In the genomic region with DNA sequence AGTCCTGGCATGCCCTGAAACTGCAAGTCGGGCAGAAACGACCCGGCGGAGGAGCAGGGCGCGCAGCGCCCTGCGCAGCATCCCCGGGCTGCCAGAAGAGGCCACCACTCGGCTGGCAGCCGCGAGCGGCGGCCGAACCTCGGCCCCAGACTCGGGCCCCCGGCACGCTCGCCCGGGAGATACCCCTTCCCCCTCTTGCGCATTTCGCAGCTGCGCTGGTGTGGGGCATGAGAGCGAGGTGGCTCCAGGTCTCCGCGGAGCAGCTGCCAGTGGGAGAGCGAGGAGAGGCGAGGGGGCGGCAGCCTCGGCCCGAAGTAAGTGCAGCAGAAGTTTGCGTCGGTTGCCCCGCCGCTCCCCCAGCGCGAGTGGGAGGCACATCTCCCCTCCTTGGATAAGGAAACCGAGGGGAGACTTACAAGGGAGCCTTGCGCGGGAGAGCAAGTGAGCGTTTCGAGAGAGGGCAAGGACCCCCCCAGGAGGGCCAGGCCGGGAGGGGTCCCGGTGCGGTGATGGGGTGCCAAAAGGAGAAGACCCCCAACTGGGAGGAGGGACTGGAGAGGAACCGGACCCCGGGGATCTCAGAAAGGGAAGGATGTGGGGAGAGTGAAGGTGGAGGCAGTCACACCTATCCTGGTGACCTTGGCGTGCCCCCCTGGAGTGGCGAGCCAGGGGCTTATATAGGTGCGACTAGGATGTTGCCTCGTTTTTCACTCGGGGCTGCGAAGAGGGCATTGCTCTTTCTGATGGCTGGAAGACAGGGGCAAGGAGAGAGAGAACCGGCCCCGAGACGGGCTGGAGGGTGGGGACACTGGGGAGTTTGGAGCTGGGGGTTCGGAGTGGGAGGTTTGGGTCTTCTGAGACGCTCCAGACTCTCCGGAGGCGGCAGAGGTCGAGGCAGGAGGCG, we compare ENCODE assay signal across 10 cellular contexts.
DNase-seq lines count a peak whose midpoint lies in the region; ATAC-seq, FAIRE-seq and TF ChIP-seq lines count a peak whose summit lies in the region.
"Had no signal": no experiment of that assay in that cellular context is flagged by ENCODE, and none has a peak within 500 bp of the region (broad histone marks: within the 10 kb centered on the region; RNA-seq: fewer than 3 reads in every experiment).

No MANE protein-coding gene starts in this region.

- no peak overlapping the region for H2AK5ac ChIP-seq in H9 (ENCODE audit: insufficient read length, low read length)

- no peak overlapping the region for H2BK5ac ChIP-seq in H9 (ENCODE audit: insufficient read length, low read length)

- H3K56ac ChIP-seq in H9 (ENCODE audit: insufficient read length, low read depth, low read length): no peak overlapping the region

- intact Hi-C loops in kidney (cut with DNase I): no loop called here

- H3K9me3 ChIP-seq in H9 (ENCODE audit: control insufficient read depth, low read depth, low read length) (no peaks in the 10 kb centered on the region), T-helper 17 cell (ENCODE audit: control insufficient read depth, low read length, poor library complexity, severe bottlenecking) (no peaks in the 10 kb centered on the region), iPS-18a (ENCODE audit: control insufficient read depth, low read depth, low read length) (no peaks in the 10 kb centered on the region), skeletal muscle tissue (ENCODE audit: control insufficient read depth in 3 of 3, low read length in 3 of 3) (no peaks in the 10 kb centered on the region), kidney (ENCODE audit: control insufficient read depth in 1 of 2, low read length in 2 of 2) (no peaks in the 10 kb centered on the region)

- no peak overlapping the region for H3T11ph ChIP-seq in H9 (ENCODE audit: low read length)

- H3K36me3 ChIP-seq in iPS-18a (ENCODE audit: control insufficient read depth, low read depth, low read length) (no peaks in the 10 kb centered on the region), skeletal muscle tissue (ENCODE audit: control insufficient read depth in 3 of 3, insufficient read depth in 3 of 3, low read length in 3 of 3) (no peaks in the 10 kb centered on the region), kidney (ENCODE audit: control insufficient read depth in 1 of 2, insufficient read depth in 2 of 2, low read length in 2 of 2) (no peaks in the 10 kb centered on the region)

- peaks cover 96% of the 10 kb centered on the region for H3K27me3 Mint-ChIP-seq in H9 (ENCODE audit: low read depth)
- peaks cover 73% of the 10 kb centered on the region for H3K27me3 Mint-ChIP-seq in T-helper 17 cell

- WGBS in H9 (ENCODE audit: extremely low coverage, insufficient read length, low lambda C conversion rate): no CpG with 5 or more reads among the region's 63 CpGs

- H3K4me3 ChIP-seq in iPS-18a (ENCODE audit: low read length) (peak overlapping the region; percentile 69), skeletal muscle tissue (ENCODE audit: low read length in 3 of 3) (peak overlapping the region; percentile 30 to 54 (median 52)), kidney (ENCODE audit: low read length in 2 of 2) (peak overlapping the region in 1 of 2 donors; percentile 38)

- no peak overlapping the region for H4K91ac ChIP-seq in H9 (ENCODE audit: insufficient read length, low read depth, low read length)

- H2BK15ac ChIP-seq in H9 (ENCODE audit: low read depth, low read length): no peak overlapping the region; the same call in 1 of the 2 replicates

- no peak overlapping the region for H3K23ac ChIP-seq in H9 (ENCODE audit: insufficient read length, low read depth, low read length)

- peak overlapping the region; percentile 72 for H3K4me2 ChIP-seq in H9 (ENCODE audit: insufficient read depth, insufficient read length, low read length)

- H3K27me3 ChIP-seq in H9 (ENCODE audit: insufficient read depth, low read length) (peaks cover 45% of the 10 kb centered on the region), iPS-18a (ENCODE audit: control insufficient read depth, insufficient read depth, low read length) (peaks cover 74% of the 10 kb centered on the region), skeletal muscle tissue (ENCODE audit: control insufficient read depth in 3 of 3, insufficient read depth in 3 of 3, low read length in 3 of 3) (peaks cover 49 to 52% (median 52%) of the 10 kb centered on the region in 3 donors)

- no peak overlapping the region for H2BK120ac ChIP-seq in H9 (ENCODE audit: low read depth, low read length, poor library complexity, severe bottlenecking)

- no peak overlapping the region for H2BK20ac ChIP-seq in H9 (ENCODE audit: low read depth, low read length, poor library complexity, severe bottlenecking)

- no peak overlapping the region for H2AFZ ChIP-seq in H9 (ENCODE audit: low read length)

- H3K36me3 Mint-ChIP-seq in H9 (ENCODE audit: insufficient read depth in 1 of 3, low read depth in 3 of 3) (no peaks in the 10 kb centered on the region; a peak in 1 of 7 replicates), T-helper 17 cell (ENCODE audit: low read depth) (peaks cover under 1% of the 10 kb centered on the region)

- H3K14ac ChIP-seq in H9 (ENCODE audit: insufficient read depth, low read length): no peak overlapping the region; the same call in 1 of the 2 replicates

- peak; percentile 26; the same call in 1 of the 3 replicates for TF ChIP-seq CTCF in H9 (conservative IDR thresholded peaks at IDR 0.05)
- TF ChIP-seq CTCF in kidney (IDR thresholded peaks at IDR 0.05; ENCODE audit: borderline replicate concordance, extremely low read depth, insufficient read depth): no peak

- no peak overlapping the region for H3K9ac ChIP-seq in H9 (ENCODE audit: extremely low read depth, insufficient read length, low read length)
- no peak overlapping the region for H3K9ac ChIP-seq in iPS-18a (ENCODE audit: low read length)
- no peak overlapping the region for H3K9ac ChIP-seq in skeletal muscle tissue (ENCODE audit: low read depth in 1 of 3, low read length in 3 of 3)
- no peak overlapping the region for H3K9ac ChIP-seq in kidney (ENCODE audit: low read length in 2 of 2)

- no peak for ATAC-seq in T-helper 17 cell
- no peak for ATAC-seq in GM19397 (IDR thresholded peaks at IDR 0.05; ENCODE audit: unreplicated experiment)
- ATAC-seq in GM18861 (IDR thresholded peaks at IDR 0.05; ENCODE audit: unreplicated experiment): no peak

- no peak overlapping the region for H4K5ac ChIP-seq in H9 (ENCODE audit: insufficient read length, low read depth, low read length)

- H3K27ac Mint-ChIP-seq in H9: no peak overlapping the region
- no peak overlapping the region for H3K27ac Mint-ChIP-seq in T-helper 17 cell
- H3K27ac Mint-ChIP-seq: IgD-negative memory B cell had no signal

- peaks cover 2% of the 10 kb centered on the region for H4K20me1 ChIP-seq in H9 (ENCODE audit: control insufficient read depth, insufficient read depth, insufficient read length)

- H3K79me1 ChIP-seq in H9 (ENCODE audit: insufficient read depth, low read depth, low read length, poor library complexity, severe bottlenecking): no peaks in the 10 kb centered on the region

- no peak overlapping the region for H2BK12ac ChIP-seq in H9 (ENCODE audit: insufficient read length, low read depth, low read length)

- H3K18ac ChIP-seq in H9 (ENCODE audit: insufficient read length, low read depth, low read length): no peak overlapping the region

- H3K4me1 Mint-ChIP-seq in H9 (peaks cover 18 to 22% of the 10 kb centered on the region in 2 experiments), T-helper 17 cell (peaks cover 2% of the 10 kb centered on the region)
- H3K4me1 Mint-ChIP-seq: IgD-negative memory B cell had no signal

- H3K4me1 ChIP-seq in H9 (ENCODE audit: insufficient read depth, low read length) (no peaks in the 10 kb centered on the region), iPS-18a (ENCODE audit: control insufficient read depth, low read depth, low read length) (peaks cover 8% of the 10 kb centered on the region), skeletal muscle tissue (ENCODE audit: control insufficient read depth in 3 of 3, insufficient read depth in 3 of 3, low read length in 3 of 3) (peaks cover 6 to 10% (median 9%) of the 10 kb centered on the region in 3 donors), kidney (ENCODE audit: control insufficient read depth in 1 of 2, insufficient read depth in 1 of 2, low read depth in 1 of 2, low read length in 2 of 2) (peaks cover 0 to 2% of the 10 kb centered on the region in 2 donors)

- H3K4me3 Mint-ChIP-seq in H9 (peak overlapping the region; percentile 67 to 86), T-helper 17 cell (peak overlapping the region; percentile 71)

- no peaks in the 10 kb centered on the region for H3K79me2 ChIP-seq in H9 (ENCODE audit: insufficient read depth, low read length)

- H3K27ac ChIP-seq in H9 (ENCODE audit: insufficient read length, low read depth, low read length) (no peak overlapping the region), iPS-18a (ENCODE audit: low read length) (no peak overlapping the region), skeletal muscle tissue (ENCODE audit: low read depth, low read length) (no peak overlapping the region), kidney (ENCODE audit: low read depth in 2 of 2, low read length in 2 of 2) (no peak overlapping the region)

- H3K4ac ChIP-seq in H9 (ENCODE audit: low read depth, low read length): no peak overlapping the region

- peaks cover 21% of the 10 kb centered on the region for H3K23me2 ChIP-seq in H9 (ENCODE audit: insufficient read length, low read depth, low read length, poor library complexity, severe bottlenecking)

- no peak for FAIRE-seq in kidney (lab: Jason Lieb, UNC)

- H3K9me3 Mint-ChIP-seq in H9: no peaks in the 10 kb centered on the region; a peak in 1 of 5 replicates

- no peak overlapping the region for H4K8ac ChIP-seq in H9 (replicated peaks; ENCODE audit: insufficient read length, low read depth, low read length)

- DNase-seq in H9: peak; percentile 44
- no peak for DNase-seq in T-helper 17 cell
- no peak for DNase-seq in kidney
- DNase-seq: central memory CD4-positive, alpha-beta T cell; NCI-H2171 treated with DMSO at 0.1 percent for 48 hours had no signal
